24 cellular contexts compared by ENCODE assay signal in genomic region chr3:13123765-13124164, GRCh38.
"Had no signal": no experiment of that assay in that cellular context is flagged by ENCODE, and none has a peak within 500 bp of the region (broad histone marks: within the 10 kb centered on the region; RNA-seq: fewer than 3 reads in every experiment).

No MANE protein-coding gene starts in this region.

- H3K36me3 ChIP-seq: Peyer's patch had no signal

- DNase-seq: activated CD4-positive, alpha-beta T cell treated with anti-CD3 and anti-CD28 coated beads for 48 hours; activated CD4-positive, alpha-beta T cell treated with anti-CD3 and anti-CD28 coated beads, Interleukin-2, amount 50 U/mL, for 48 hours; activated CD4-positive, CD25-positive, alpha-beta regulatory T cell; activated CD8-positive, alpha-beta memory T cell treated with anti-CD3 and anti-CD28 coated beads, Interleukin-2, amount 10 ng/mL, durations not matched to agents 7 days and 5 days; activated gamma-delta T cell; activated naive CD4-positive, alpha-beta T cell treated with anti-CD3 and anti-CD28 coated beads for 36 hours; activated T-cell treated with anti-CD3 and anti-CD28 coated beads, Interleukin-2, amount 50 U/mL, for 24 hours; amygdala; Karpas-422; MM.1S; NCI-H1105; NCI-H1436 treated with DMSO at 0.1 percent for 48 hours; NCI-H1930; NCI-H2171; NCI-H2227 treated with DMSO at 0.1 percent for 48 hours; NCI-H446 treated with DMSO at 0.1 percent for 48 hours; NCI-H524 treated with DMSO at 0.1 percent for 48 hours; NCI-H774; NK-92 treated with Interleukin-12 subunit alpha and Interleukin-12 subunit beta, amount 100 ng/mL, for 24 hours; SIG-M5; T-helper 17 cell; T-helper 9 cell had no signal

- H3K4me1 ChIP-seq: Peyer's patch had no signal

- H3K4me3 ChIP-seq: Peyer's patch had no signal

- ATAC-seq: activated CD8-positive, alpha-beta memory T cell treated with anti-CD3 and anti-CD28 coated beads, Interleukin-2, amount 10 ng/mL, durations not matched to agents 7 days and 5 days; T-helper 17 cell had no signal

- H3K27me3 ChIP-seq: Peyer's patch had no signal

- H3K27ac ChIP-seq: Peyer's patch, RWPE1 had no signal

- H3K9me3 ChIP-seq: Peyer's patch had no signal
